ENCODE assay signal across 13 cellular contexts in the genomic region with DNA sequence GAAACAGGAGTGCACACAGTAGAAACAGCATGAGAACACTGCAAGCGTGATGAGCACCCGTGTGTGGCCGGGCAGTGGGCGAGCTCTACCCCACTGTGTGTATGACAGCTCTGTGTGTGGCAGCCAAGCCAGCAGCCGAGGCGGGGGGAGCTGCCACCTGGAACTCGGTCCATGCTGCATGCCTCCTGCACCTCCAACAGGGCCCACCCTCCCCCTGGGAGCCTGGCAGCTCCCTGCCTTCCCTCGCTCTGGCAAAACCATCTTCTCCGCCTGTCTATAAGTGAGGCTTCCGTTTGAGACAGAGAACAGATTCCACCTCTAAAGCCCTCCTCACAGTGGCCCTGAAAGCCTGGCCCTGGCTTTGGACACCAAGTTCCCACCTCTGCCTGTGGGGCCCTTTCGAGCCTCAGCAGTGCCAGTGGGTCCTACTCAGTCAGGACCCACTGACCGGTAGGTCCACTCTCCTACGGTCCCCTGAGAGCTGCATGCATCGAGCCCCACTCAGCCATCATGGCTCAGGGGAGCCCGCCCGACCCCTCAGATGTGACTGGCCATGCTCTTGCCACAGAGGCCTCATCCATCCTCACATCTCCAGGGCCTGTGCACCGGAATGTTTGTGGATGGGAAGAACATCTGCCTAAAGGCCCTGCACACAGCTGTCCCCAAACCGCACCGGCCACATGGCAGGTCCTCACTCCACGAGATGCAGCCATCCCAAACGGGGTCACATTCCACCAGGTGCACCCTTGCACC. TPM values are rescaled to one million over a fixed set of nuclear protein-coding genes. Genes with fewer than 3 reads are reported as not detected.
A peak's percentile ranks its signal among the peaks of the same experiment; 100 is the strongest.
DNase-seq lines count a peak whose midpoint lies in the region; ATAC-seq and TF ChIP-seq lines count a peak whose summit lies in the region.
"Had no signal": no experiment of that assay in that cellular context is flagged by ENCODE, and none has a peak within 500 bp of the region (broad histone marks: within the 10 kb centered on the region; RNA-seq: fewer than 3 reads in every experiment).

No MANE protein-coding gene starts in this region.

- H3K4me3 Mint-ChIP-seq in activated naive CD8-positive, alpha-beta T cell = no peak overlapping the region
- H3K4me3 Mint-ChIP-seq: activated CD4-positive, alpha-beta T cell treated with anti-CD3 and anti-CD28 coated beads for 36 hours; activated naive CD4-positive, alpha-beta T cell treated with anti-CD3 and anti-CD28 coated beads for 36 hours; CD8-positive, alpha-beta T cell had no signal

- intact Hi-C loops in left ventricle myocardium inferior (cut with micrococcal nuclease) = no loop called here

- no peak for TF ChIP-seq CTCF in left ventricle myocardium inferior (IDR thresholded peaks at IDR 0.05; ENCODE audit: borderline replicate concordance)

- peak overlapping the region; percentile 34 for H3K4me2 ChIP-seq in skeletal muscle satellite cell (ENCODE audit: low read length)

- no peaks in the 10 kb centered on the region for H3K9me3 Mint-ChIP-seq in activated naive CD8-positive, alpha-beta T cell (ENCODE audit: low read depth)
- H3K9me3 Mint-ChIP-seq: CD8-positive, alpha-beta T cell had no signal

- peaks cover 8% of the 10 kb centered on the region for H3K4me1 Mint-ChIP-seq in activated naive CD8-positive, alpha-beta T cell (ENCODE audit: low read depth)

- no peaks in the 10 kb centered on the region for H3K27me3 Mint-ChIP-seq in activated naive CD8-positive, alpha-beta T cell
- H3K27me3 Mint-ChIP-seq: activated CD4-positive, alpha-beta T cell treated with anti-CD3 and anti-CD28 coated beads for 36 hours had no signal

- H3K9me3 ChIP-seq in left ventricle myocardium inferior (replicated peaks) = no peaks in the 10 kb centered on the region
- H3K9me3 ChIP-seq in skeletal muscle satellite cell (replicated peaks; ENCODE audit: low read length) = no peaks in the 10 kb centered on the region
- H3K9me3 ChIP-seq: ovary had no signal

- H3K36me3 ChIP-seq in left ventricle myocardium inferior (peaks cover 23% of the 10 kb centered on the region), skeletal muscle satellite cell (ENCODE audit: insufficient read depth, low read length) (peaks cover 69% of the 10 kb centered on the region)
- H3K36me3 ChIP-seq: ovary had no signal

- peaks cover 28% of the 10 kb centered on the region for H3K4me1 ChIP-seq in left ventricle myocardium inferior
- peaks cover 26% of the 10 kb centered on the region for H3K4me1 ChIP-seq in skeletal muscle satellite cell (ENCODE audit: control insufficient read depth, insufficient read depth, low read length)

- ATAC-seq in GM21717 (IDR thresholded peaks at IDR 0.05; ENCODE audit: unreplicated experiment) = peak; percentile 23
- no peak for ATAC-seq in HG03196 (IDR thresholded peaks at IDR 0.05; ENCODE audit: unreplicated experiment)
- ATAC-seq: activated CD4-positive, alpha-beta T cell treated with anti-CD3 and anti-CD28 coated beads for 36 hours; CD8-positive, alpha-beta T cell had no signal

- H3K4me3 ChIP-seq in left ventricle myocardium inferior (peak overlapping the region; percentile 2), skeletal muscle satellite cell (ENCODE audit: low read length) (no peak overlapping the region)
- H3K4me3 ChIP-seq: ovary had no signal

- H3K27me3 ChIP-seq in left ventricle myocardium inferior (ENCODE audit: low read depth) (no peaks in the 10 kb centered on the region), skeletal muscle satellite cell (ENCODE audit: control insufficient read depth, insufficient read depth, low read length) (no peaks in the 10 kb centered on the region)
- H3K27me3 ChIP-seq: ovary had no signal

- peak overlapping the region; percentile 31 for H3K9ac ChIP-seq in skeletal muscle satellite cell (ENCODE audit: low read depth, low read length)

- DNase-seq in left ventricle myocardium inferior (no peak), NCI-H128 (lab: John Stamatoyannopoulos, UW; ENCODE audit: unreplicated experiment) (no peak), NCI-H748 treated with DMSO at 0.1 percent for 48 hours (lab: John Stamatoyannopoulos, UW) (no peak), UCSD-AML1 (lab: John Stamatoyannopoulos, UW; ENCODE audit: unreplicated experiment) (no peak)
- DNase-seq: activated CD4-positive, alpha-beta T cell treated with anti-CD3 and anti-CD28 coated beads for 36 hours; activated naive CD4-positive, alpha-beta T cell treated with anti-CD3 and anti-CD28 coated beads for 36 hours; CD8-positive, alpha-beta T cell; NCI-H2029 treated with DMSO at 0.1 percent for 48 hours had no signal

- peak overlapping the region; percentile 58 for H3K27ac ChIP-seq in left ventricle myocardium inferior (replicated peaks)

- H3K36me3 Mint-ChIP-seq in activated naive CD8-positive, alpha-beta T cell = no peaks in the 10 kb centered on the region

- peak overlapping the region; percentile 54 for H3K27ac Mint-ChIP-seq in activated naive CD8-positive, alpha-beta T cell
- H3K27ac Mint-ChIP-seq: activated naive CD4-positive, alpha-beta T cell treated with anti-CD3 and anti-CD28 coated beads for 36 hours had no signal

RNA-seq across cellular contexts. Expression of a gene that starts 52.4 kb away (rescaled TPM):
- 0.33 TPM for total RNA-seq in left ventricle myocardium inferior
- total RNA-seq in skeletal muscle satellite cell (2012; rRNA removed) = 0.25 and 0.44 TPM in 2 replicates
